In genomic region chr10:47218803-47219202, GRCh38 we compare ENCODE assay signal across 28 cellular contexts.
"Had no signal": no experiment of that assay in that cellular context is flagged by ENCODE, and none has a peak within 500 bp of the region (broad histone marks: within the 10 kb centered on the region; RNA-seq: fewer than 3 reads in every experiment).

No MANE protein-coding gene starts in this region.

- H3K4me1 ChIP-seq: ascending aorta had no signal

- H3K27ac ChIP-seq: ascending aorta, cardiac muscle cell, SJSA1, VCaP had no signal

- H3K4me3 ChIP-seq: ascending aorta, cardiac muscle cell, K562, SJSA1 had no signal

- H3K9ac ChIP-seq: SK-N-SH had no signal

- H3K4me3 Mint-ChIP-seq: activated B cell treated with CpG ODN at 0.5 μM for 24 hours; activated CD4-positive, alpha-beta memory T cell treated with anti-CD3 and anti-CD28 coated beads, Interleukin-2, amount 10 ng/mL, durations not matched to agents 7 days and 5 days; activated naive CD4-positive, alpha-beta T cell treated with anti-CD3 and anti-CD28 coated beads for 36 hours; activated naive CD8-positive, alpha-beta T cell treated with anti-CD3 and anti-CD28 coated beads for 36 hours; activated T-cell treated with anti-CD3 and anti-CD28 coated beads, Interleukin-2, amount 50 U/mL, for 4 hours; activated T-helper 1 cell treated with anti-CD3 and anti-CD28 coated beads, Interleukin-12 subunit alpha, Interleukin-12 subunit beta, Interleukin-2, Interleukin-4 antibody, amounts not matched to agents 30 ng/mL and 10 ng/mL and 1 ng/mL, durations not matched to agents 14 hours and 24 hours and 36 hours; central memory CD8-positive, alpha-beta T cell; T-cell had no signal

- DNase-seq: activated B cell treated with CpG ODN at 0.5 μM for 24 hours; activated CD4-positive, alpha-beta memory T cell treated with anti-CD3 and anti-CD28 coated beads, Interleukin-2, amount 10 ng/mL, durations not matched to agents 7 days and 5 days; activated CD4-positive, alpha-beta T cell treated with anti-CD3 and anti-CD28 coated beads for 48 hours; activated CD4-positive, CD25-positive, alpha-beta regulatory T cell treated with anti-CD3 and anti-CD28 coated beads, Interleukin-2, amount 50 U/mL, for 72 hours; activated gamma-delta T cell treated with Interleukin-2 at 50 U/mL for 16 hours; activated naive CD4-positive, alpha-beta T cell treated with anti-CD3 and anti-CD28 coated beads for 36 hours; activated naive CD8-positive, alpha-beta T cell treated with anti-CD3 and anti-CD28 coated beads for 36 hours; activated T-cell treated with anti-CD3 and anti-CD28 coated beads, Interleukin-2, amount 50 U/mL, for 4 hours; amniotic stem cell; NCI-H1105; NCI-H1417 treated with DMSO at 0.1 percent for 48 hours; NCI-H187 treated with DMSO at 0.1 percent for 48 hours; NCI-H2081 treated with DMSO at 0.1 percent for 48 hours; NCI-H345; NCI-H524 treated with DMSO at 0.1 percent for 48 hours; SHP77 treated with DMSO at 0.1 percent for 48 hours; SK-N-SH; T-cell; T-helper 2 cell; T-helper 9 cell had no signal

- H3K27me3 Mint-ChIP-seq: activated CD4-positive, alpha-beta memory T cell treated with anti-CD3 and anti-CD28 coated beads, Interleukin-2, amount 10 ng/mL, durations not matched to agents 7 days and 5 days; activated naive CD8-positive, alpha-beta T cell treated with anti-CD3 and anti-CD28 coated beads for 36 hours; T-cell had no signal

- H3K36me3 Mint-ChIP-seq: activated naive CD8-positive, alpha-beta T cell treated with anti-CD3 and anti-CD28 coated beads for 36 hours; T-cell had no signal

- H3K4me1 Mint-ChIP-seq: activated B cell treated with CpG ODN at 0.5 μM for 24 hours; central memory CD8-positive, alpha-beta T cell had no signal

- H3K27ac Mint-ChIP-seq: activated B cell treated with CpG ODN at 0.5 μM for 24 hours; activated CD4-positive, alpha-beta memory T cell treated with anti-CD3 and anti-CD28 coated beads, Interleukin-2, amount 10 ng/mL, durations not matched to agents 7 days and 5 days; activated naive CD4-positive, alpha-beta T cell treated with anti-CD3 and anti-CD28 coated beads for 36 hours; activated naive CD8-positive, alpha-beta T cell treated with anti-CD3 and anti-CD28 coated beads for 36 hours; activated T-helper 1 cell treated with anti-CD3 and anti-CD28 coated beads, Interleukin-12 subunit alpha, Interleukin-12 subunit beta, Interleukin-2, Interleukin-4 antibody, amounts not matched to agents 30 ng/mL and 10 ng/mL and 1 ng/mL, durations not matched to agents 14 hours and 24 hours and 36 hours; T-cell had no signal

- ATAC-seq: activated T-cell treated with anti-CD3 and anti-CD28 coated beads, Interleukin-2, amount 50 U/mL, for 4 hours; K562; Panc1; T-cell had no signal

- H3K27me3 ChIP-seq: ascending aorta, cardiac muscle cell had no signal

- H3K9me3 Mint-ChIP-seq: activated B cell treated with CpG ODN at 0.5 μM for 24 hours; activated CD4-positive, alpha-beta memory T cell treated with anti-CD3 and anti-CD28 coated beads, Interleukin-2, amount 10 ng/mL, durations not matched to agents 7 days and 5 days; activated naive CD4-positive, alpha-beta T cell treated with anti-CD3 and anti-CD28 coated beads for 36 hours; activated naive CD8-positive, alpha-beta T cell treated with anti-CD3 and anti-CD28 coated beads for 36 hours; activated T-cell treated with anti-CD3 and anti-CD28 coated beads, Interleukin-2, amount 50 U/mL, for 4 hours; activated T-helper 1 cell treated with anti-CD3 and anti-CD28 coated beads, Interleukin-12 subunit alpha, Interleukin-12 subunit beta, Interleukin-2, Interleukin-4 antibody, amounts not matched to agents 30 ng/mL and 10 ng/mL and 1 ng/mL, durations not matched to agents 14 hours and 24 hours and 36 hours; central memory CD8-positive, alpha-beta T cell; T-cell had no signal

- H3K9me3 ChIP-seq: ascending aorta, SJSA1, SK-N-SH had no signal

- H3K36me3 ChIP-seq: ascending aorta, cardiac muscle cell, SJSA1 had no signal

- H3K4me2 ChIP-seq: SK-N-SH had no signal
